27 cellular contexts compared by ENCODE assay signal in the genomic region with DNA sequence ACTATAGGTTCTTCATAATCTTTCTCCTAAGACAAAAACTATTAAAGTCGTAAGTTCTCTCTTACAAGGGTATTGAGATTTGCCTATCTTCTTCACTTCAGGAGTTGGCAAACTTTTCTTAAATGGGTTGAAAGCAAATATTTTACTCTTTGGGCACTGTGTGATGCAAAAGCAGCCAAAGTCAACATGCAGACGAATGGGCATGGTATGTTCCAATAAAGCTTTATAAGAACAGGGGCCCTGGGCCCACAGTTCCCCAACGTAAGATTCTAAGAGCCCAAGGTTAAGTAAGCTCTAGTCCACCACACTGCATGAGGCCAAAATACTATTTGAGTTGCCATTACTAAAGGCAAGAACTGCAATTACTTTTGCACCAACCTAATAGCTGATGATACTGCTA. TPM values are rescaled to one million over a fixed set of nuclear protein-coding genes. Genes with fewer than 3 reads are reported as not detected.
DNase-seq lines count a peak whose midpoint lies in the region; ATAC-seq, FAIRE-seq and TF ChIP-seq lines count a peak whose summit lies in the region.
"Had no signal": no experiment of that assay in that cellular context is flagged by ENCODE, and none has a peak within 500 bp of the region (broad histone marks: within the 10 kb centered on the region; RNA-seq: fewer than 3 reads in every experiment).

No MANE protein-coding gene starts in this region.

- peaks cover 36% of the 10 kb centered on the region for H3K4me1 ChIP-seq in psoas muscle
- H3K4me1 ChIP-seq: Peyer's patch had no signal

- peaks cover 6 to 92% of the 10 kb centered on the region in 2 donors for H3K36me3 ChIP-seq in psoas muscle (ENCODE audit: insufficient read depth in 1 of 2, low read depth in 1 of 2)

- H3K4me1 Mint-ChIP-seq in activated CD8-positive, alpha-beta T cell treated with anti-CD3 and anti-CD28 coated beads for 36 hours (ENCODE audit: low read depth), result peaks cover 55% of the 10 kb centered on the region
- H3K4me1 Mint-ChIP-seq in activated naive CD4-positive, alpha-beta T cell treated with anti-CD3 and anti-CD28 coated beads, Interleukin-2, amount 10 ng/mL, durations not matched to agents 7 days and 5 days, result peaks cover 42% of the 10 kb centered on the region

- no peaks in the 10 kb centered on the region for H3K9me3 ChIP-seq in psoas muscle
- H3K9me3 ChIP-seq: Peyer's patch had no signal

- no peaks in the 10 kb centered on the region for H3K27me3 Mint-ChIP-seq in activated CD8-positive, alpha-beta T cell treated with anti-CD3 and anti-CD28 coated beads for 36 hours
- H3K27me3 Mint-ChIP-seq in activated naive CD4-positive, alpha-beta T cell treated with anti-CD3 and anti-CD28 coated beads, Interleukin-2, amount 10 ng/mL, durations not matched to agents 7 days and 5 days, result no peaks in the 10 kb centered on the region
- H3K27me3 Mint-ChIP-seq: CD8-positive, alpha-beta memory T cell had no signal

- H3K27ac ChIP-seq in psoas muscle, result peak overlapping the region; percentile 79
- H3K27ac ChIP-seq: Peyer's patch had no signal

- H3K4me3 ChIP-seq in LNCaP clone FGC (ENCODE audit: low read depth, low read length), result no peak overlapping the region
- H3K4me3 ChIP-seq in psoas muscle, result no peak overlapping the region
- H3K4me3 ChIP-seq: Peyer's patch had no signal

- H3K27me3 ChIP-seq in psoas muscle (ENCODE audit: insufficient read depth in 3 of 3, low read length in 2 of 3), result no peaks in the 10 kb centered on the region
- H3K27me3 ChIP-seq: Peyer's patch had no signal

- no peaks in the 10 kb centered on the region for H3K9me3 Mint-ChIP-seq in activated CD8-positive, alpha-beta T cell treated with anti-CD3 and anti-CD28 coated beads for 36 hours
- no peaks in the 10 kb centered on the region for H3K9me3 Mint-ChIP-seq in activated naive CD4-positive, alpha-beta T cell treated with anti-CD3 and anti-CD28 coated beads, Interleukin-2, amount 10 ng/mL, durations not matched to agents 7 days and 5 days
- H3K9me3 Mint-ChIP-seq: CD8-positive, alpha-beta memory T cell had no signal

- intact Hi-C loops in activated CD8-positive, alpha-beta T cell treated with anti-CD3 and anti-CD28 coated beads for 36 hours (cut with micrococcal nuclease), result no loop called here
- intact Hi-C loops in psoas muscle (cut with DNase I), result loop anchor here in 1 of 2 donors (10.0 kb wide), 1 partner anchor 276 kb away; the partner anchor contains the start of genes CEP57L1 and SESN1

- H3K27ac Mint-ChIP-seq in activated CD8-positive, alpha-beta T cell treated with anti-CD3 and anti-CD28 coated beads for 36 hours, result peak overlapping the region; percentile 48
- no peak overlapping the region for H3K27ac Mint-ChIP-seq in activated naive CD4-positive, alpha-beta T cell treated with anti-CD3 and anti-CD28 coated beads, Interleukin-2, amount 10 ng/mL, durations not matched to agents 7 days and 5 days

- POLR2A ChIA-PET in activated CD8-positive, alpha-beta T cell treated with anti-CD3 and anti-CD28 coated beads for 36 hours (lab: Charles Lee), result interaction anchor here (0.6 to 2.1 kb wide), 7 partner anchors 8 to 260 kb away, joined by 3 to 13 read pairs (median 3); partner anchors contain the start of gene CD164

- CTCF ChIA-PET in activated CD8-positive, alpha-beta T cell treated with anti-CD3 and anti-CD28 coated beads for 36 hours (lab: Charles Lee), result interaction anchor here (1.2 to 2.1 kb wide), 4 partner anchors 8 to 183 kb away, joined by 3 to 8 read pairs (median 5); partner anchors contain the start of gene CD164
- CTCF ChIA-PET in activated naive CD4-positive, alpha-beta T cell treated with anti-CD3 and anti-CD28 coated beads, Interleukin-2, amount 10 ng/mL, durations not matched to agents 7 days and 5 days (lab: Charles Lee), result interaction anchor here (1.3 to 2.1 kb wide), 3 partner anchors 13 to 182 kb away, joined by 3 to 8 read pairs (median 6); no protein-coding TSS in a partner anchor

- no peak for FAIRE-seq in GM12891 (lab: Jason Lieb, UNC)
- FAIRE-seq: GM18507, H54 had no signal

- H3K36me3 Mint-ChIP-seq in activated CD8-positive, alpha-beta T cell treated with anti-CD3 and anti-CD28 coated beads for 36 hours (ENCODE audit: low read depth), result peaks cover 63% of the 10 kb centered on the region
- peaks cover 64% of the 10 kb centered on the region for H3K36me3 Mint-ChIP-seq in activated naive CD4-positive, alpha-beta T cell treated with anti-CD3 and anti-CD28 coated beads, Interleukin-2, amount 10 ng/mL, durations not matched to agents 7 days and 5 days

- TF ChIP-seq CTCF in LNCaP clone FGC (IDR thresholded peaks at IDR 0.05; ENCODE audit: control insufficient read depth, extremely low read depth, insufficient read depth), result no peak
- TF ChIP-seq CTCF in activated CD8-positive, alpha-beta T cell treated with anti-CD3 and anti-CD28 coated beads for 36 hours (IDR thresholded peaks at IDR 0.05), result no peak
- TF ChIP-seq CTCF in psoas muscle (IDR thresholded peaks at IDR 0.05), result no peak

- peak; percentile 93 for DNase-seq in LNCaP clone FGC (ENCODE audit: low read depth)
- no peak for DNase-seq in activated CD8-positive, alpha-beta T cell treated with anti-CD3 and anti-CD28 coated beads for 36 hours
- no peak for DNase-seq in erythroblast (lab: John Stamatoyannopoulos, UW)
- DNase-seq in psoas muscle, result no peak
- no peak for DNase-seq in GM12891 (ENCODE audit: insufficient read length, low spot score)
- DNase-seq in KBM-7, result no peak
- DNase-seq in activated naive CD4-positive, alpha-beta T cell treated with anti-CD3 and anti-CD28 coated beads, Interleukin-2, amount 10 ng/mL, durations not matched to agents 7 days and 5 days, result no peak
- DNase-seq: C1 segment of cervical spinal cord; Calu3; CD8-positive, alpha-beta memory T cell; DMS79 treated with DMSO at 0.1 percent for 48 hours; GF-D8; IMR-90; NCI-H1092; NCI-H1417 treated with DMSO at 0.1 percent for 48 hours; NCI-H1694 treated with DMSO at 0.1 percent for 48 hours; NCI-H2081 treated with DMSO at 0.1 percent for 48 hours; NCI-H2171; NCI-H226; NCI-H510A; NCI-H69; OCI-M1; Peyer's patch; SHP77 treated with DMSO at 0.1 percent for 48 hours had no signal

- H3K4me3 Mint-ChIP-seq in activated CD8-positive, alpha-beta T cell treated with anti-CD3 and anti-CD28 coated beads for 36 hours, result no peak overlapping the region
- no peak overlapping the region for H3K4me3 Mint-ChIP-seq in activated naive CD4-positive, alpha-beta T cell treated with anti-CD3 and anti-CD28 coated beads, Interleukin-2, amount 10 ng/mL, durations not matched to agents 7 days and 5 days
- H3K4me3 Mint-ChIP-seq: CD8-positive, alpha-beta memory T cell had no signal

- TF ChIP-seq POLR2A in erythroblast (IDR thresholded peaks at IDR 0.05; ENCODE audit: low read length) (peak; percentile 15), GM12891 (IDR thresholded peaks at IDR 0.05; ENCODE audit: low read depth, low read length) (no peak)

- in situ Hi-C loops in KBM-7 (cut with MboI; ENCODE audit: low pct_unique_long_range_greater_than_20kb, low sequenced_read_pairs), result no loop called here

- ATAC-seq in activated CD8-positive, alpha-beta T cell treated with anti-CD3 and anti-CD28 coated beads for 36 hours, result no peak
- ATAC-seq in psoas muscle (no peak), HG03432 (IDR thresholded peaks at IDR 0.05; ENCODE audit: unreplicated experiment) (no peak)

- 63 to 65% (median 63%) methylated on average over 3 of the region's 3 CpGs for WGBS in psoas muscle, 3 donors

TF ChIP-seq in GM12891, 5 proteins besides CTCF, POLR2A, EP300 and RAD21:
- TF ChIP-seq POLR2AphosphoS5 (IDR thresholded peaks at IDR 0.05; ENCODE audit: low read depth, low read length), result no peak; the same call in 1 of the 2 replicates
- no peak for TF ChIP-seq POU2F2 (IDR thresholded peaks at IDR 0.05; ENCODE audit: low read depth, low read length)
- TF ChIP-seq TAF1 (IDR thresholded peaks at IDR 0.05; ENCODE audit: low read depth, low read length), result no peak
- no peak for TF ChIP-seq PAX5 (IDR thresholded peaks at IDR 0.05; ENCODE audit: insufficient read depth, low read length, severe bottlenecking)
- TF ChIP-seq SPI1 (IDR thresholded peaks at IDR 0.05; ENCODE audit: low read depth, low read length), result no peak

RNA-seq across cellular contexts. Expression of gene CD164, which starts 11.5 kb away (rescaled TPM):
- total RNA-seq in activated CD8-positive, alpha-beta T cell treated with anti-CD3 and anti-CD28 coated beads for 36 hours, result 100 to 1,000 TPM; 144 to 146 TPM
- 100 to 1,000 TPM; 108 to 311 (median 179) TPM for total RNA-seq in psoas muscle
- 100 to 1,000 TPM in 2 of 3 donors, 10 to 100 TPM in 1; 97.8 to 368 (median 107) TPM for polyA plus RNA-seq in psoas muscle
- 130 TPM for polyA plus RNA-seq in GM12891 (2012; ENCODE audit: low read depth, missing spikeins)
